In genomic region chr3:192821161-192821560, GRCh38 we compare ENCODE assay signal across 25 cellular contexts.
DNase-seq lines count a peak whose midpoint lies in the region; ATAC-seq, FAIRE-seq and TF ChIP-seq lines count a peak whose summit lies in the region.
"Had no signal": no experiment of that assay in that cellular context is flagged by ENCODE, and none has a peak within 500 bp of the region (broad histone marks: within the 10 kb centered on the region; RNA-seq: fewer than 3 reads in every experiment).

No MANE protein-coding gene starts in this region.

- H2AFZ ChIP-seq in hepatocyte, result no peak overlapping the region
- H2AFZ ChIP-seq: GM23338 had no signal

- no peak overlapping the region for H3K4me3 Mint-ChIP-seq in activated CD4-positive, alpha-beta T cell treated with anti-CD3 and anti-CD28 coated beads, Interleukin-2, amount 10 ng/mL, durations not matched to agents 7 days and 5 days
- no peak overlapping the region for H3K4me3 Mint-ChIP-seq in activated T-helper 1 cell treated with anti-CD3 and anti-CD28 coated beads, Interleukin-12 subunit alpha, Interleukin-12 subunit beta, Interleukin-2, Interleukin-4 antibody, amounts not matched to agents 30 ng/mL and 10 ng/mL and 1 ng/mL, durations not matched to agents 14 hours and 24 hours and 36 hours
- H3K4me3 Mint-ChIP-seq: B cell; CD4-positive, CD25-positive, alpha-beta regulatory T cell; CD8-positive, alpha-beta memory T cell; GM23338; H9 had no signal

- H3K4me2 ChIP-seq in hepatocyte, result no peak overlapping the region
- H3K4me2 ChIP-seq: BLaER1, GM23338 had no signal

- H3K36me3 ChIP-seq in hepatocyte (replicated peaks; ENCODE audit: insufficient read depth, low read depth) (no peaks in the 10 kb centered on the region), small intestine (ENCODE audit: control insufficient read depth in 2 of 2, insufficient read depth in 2 of 2, low read length in 2 of 2) (no peaks in the 10 kb centered on the region)
- H3K36me3 ChIP-seq: BLaER1 had no signal

- no peaks in the 10 kb centered on the region for H3K27me3 Mint-ChIP-seq in activated CD4-positive, alpha-beta T cell treated with anti-CD3 and anti-CD28 coated beads, Interleukin-2, amount 10 ng/mL, durations not matched to agents 7 days and 5 days
- no peaks in the 10 kb centered on the region for H3K27me3 Mint-ChIP-seq in activated T-helper 1 cell treated with anti-CD3 and anti-CD28 coated beads, Interleukin-12 subunit alpha, Interleukin-12 subunit beta, Interleukin-2, Interleukin-4 antibody, amounts not matched to agents 30 ng/mL and 10 ng/mL and 1 ng/mL, durations not matched to agents 14 hours and 24 hours and 36 hours (ENCODE audit: insufficient read depth)
- H3K27me3 Mint-ChIP-seq: CD4-positive, CD25-positive, alpha-beta regulatory T cell had no signal

- peaks cover 53% of the 10 kb centered on the region for H3K79me2 ChIP-seq in hepatocyte

- intact Hi-C loops in activated T-helper 1 cell treated with anti-CD3 and anti-CD28 coated beads, Interleukin-12 subunit alpha, Interleukin-12 subunit beta, Interleukin-2, Interleukin-4 antibody, amounts not matched to agents 30 ng/mL and 10 ng/mL and 1 ng/mL, durations not matched to agents 14 hours and 24 hours and 36 hours (cut with micrococcal nuclease), result no loop called here

- no peaks in the 10 kb centered on the region for H3K27me3 ChIP-seq in hepatocyte
- no peaks in the 10 kb centered on the region for H3K27me3 ChIP-seq in small intestine (ENCODE audit: control insufficient read depth in 2 of 2, insufficient read depth in 2 of 2, low read length in 2 of 2)
- H3K27me3 ChIP-seq: BLaER1 had no signal

- POLR2A ChIA-PET in activated CD4-positive, alpha-beta T cell treated with anti-CD3 and anti-CD28 coated beads, Interleukin-2, amount 10 ng/mL, durations not matched to agents 7 days and 5 days (lab: Charles Lee), result no interaction called here

- H3K36me3 Mint-ChIP-seq in activated CD4-positive, alpha-beta T cell treated with anti-CD3 and anti-CD28 coated beads, Interleukin-2, amount 10 ng/mL, durations not matched to agents 7 days and 5 days (ENCODE audit: low read depth), result no peaks in the 10 kb centered on the region
- H3K36me3 Mint-ChIP-seq in activated T-helper 1 cell treated with anti-CD3 and anti-CD28 coated beads, Interleukin-12 subunit alpha, Interleukin-12 subunit beta, Interleukin-2, Interleukin-4 antibody, amounts not matched to agents 30 ng/mL and 10 ng/mL and 1 ng/mL, durations not matched to agents 14 hours and 24 hours and 36 hours (ENCODE audit: low read depth), result peaks cover 21% of the 10 kb centered on the region
- H3K36me3 Mint-ChIP-seq: CD4-positive, CD25-positive, alpha-beta regulatory T cell; CD8-positive, alpha-beta memory T cell had no signal

- no peaks in the 10 kb centered on the region for H3K9me3 Mint-ChIP-seq in activated CD4-positive, alpha-beta T cell treated with anti-CD3 and anti-CD28 coated beads, Interleukin-2, amount 10 ng/mL, durations not matched to agents 7 days and 5 days
- no peaks in the 10 kb centered on the region for H3K9me3 Mint-ChIP-seq in activated T-helper 1 cell treated with anti-CD3 and anti-CD28 coated beads, Interleukin-12 subunit alpha, Interleukin-12 subunit beta, Interleukin-2, Interleukin-4 antibody, amounts not matched to agents 30 ng/mL and 10 ng/mL and 1 ng/mL, durations not matched to agents 14 hours and 24 hours and 36 hours
- H3K9me3 Mint-ChIP-seq: GM23338, H9 had no signal

- H3K9me3 ChIP-seq in hepatocyte (ENCODE audit: low read depth) (no peaks in the 10 kb centered on the region), small intestine (ENCODE audit: control insufficient read depth, low read depth) (no peaks in the 10 kb centered on the region)
- H3K9me3 ChIP-seq: BLaER1 had no signal

- H3K4me1 Mint-ChIP-seq in activated CD4-positive, alpha-beta T cell treated with anti-CD3 and anti-CD28 coated beads, Interleukin-2, amount 10 ng/mL, durations not matched to agents 7 days and 5 days, result peaks cover 26% of the 10 kb centered on the region
- peaks cover 77% of the 10 kb centered on the region for H3K4me1 Mint-ChIP-seq in activated T-helper 1 cell treated with anti-CD3 and anti-CD28 coated beads, Interleukin-12 subunit alpha, Interleukin-12 subunit beta, Interleukin-2, Interleukin-4 antibody, amounts not matched to agents 30 ng/mL and 10 ng/mL and 1 ng/mL, durations not matched to agents 14 hours and 24 hours and 36 hours (ENCODE audit: low read depth)
- H3K4me1 Mint-ChIP-seq: B cell; CD8-positive, alpha-beta memory T cell had no signal

- H3K4me1 ChIP-seq in hepatocyte (ENCODE audit: insufficient read depth), result peaks cover 35% of the 10 kb centered on the region
- H3K4me1 ChIP-seq in small intestine (ENCODE audit: control insufficient read depth in 2 of 2, insufficient read depth in 1 of 2, low read depth in 1 of 2, low read length in 1 of 2), result peaks cover 7 to 8% of the 10 kb centered on the region in 2 donors
- H3K4me1 ChIP-seq: BLaER1 had no signal

- no peaks in the 10 kb centered on the region for H3K9me2 ChIP-seq in hepatocyte (replicated peaks; ENCODE audit: insufficient read depth)

- WGBS in hepatocyte (ENCODE audit: low lambda C conversion rate, missing lambda C conversion rate), result 98% methylated on average over 2 of the region's 2 CpGs
- 83 to 91% (median 90%) methylated on average over 2 of the region's 2 CpGs for WGBS in small intestine, 3 donors

- no peak for FAIRE-seq in small intestine (lab: Jason Lieb, UNC)
- FAIRE-seq: D721Med, GM12878, GM18507, GM19239 had no signal

- H3K4me3 ChIP-seq in hepatocyte, result no peak overlapping the region
- no peak overlapping the region for H3K4me3 ChIP-seq in small intestine (ENCODE audit: low read depth in 1 of 2, low read length in 2 of 2)
- H3K4me3 ChIP-seq: BLaER1, GM12878, GM23338 had no signal

- no peaks in the 10 kb centered on the region for H4K20me1 ChIP-seq in hepatocyte (ENCODE audit: insufficient read depth, poor library complexity, severe bottlenecking)
- H4K20me1 ChIP-seq: BLaER1 had no signal

- TF ChIP-seq CTCF in hepatocyte (IDR thresholded peaks at IDR 0.05; ENCODE audit: poor library complexity), result no peak

- H3K27ac Mint-ChIP-seq in activated CD4-positive, alpha-beta T cell treated with anti-CD3 and anti-CD28 coated beads, Interleukin-2, amount 10 ng/mL, durations not matched to agents 7 days and 5 days, result peak overlapping the region; percentile 22
- peak overlapping the region; percentile 26 for H3K27ac Mint-ChIP-seq in activated T-helper 1 cell treated with anti-CD3 and anti-CD28 coated beads, Interleukin-12 subunit alpha, Interleukin-12 subunit beta, Interleukin-2, Interleukin-4 antibody, amounts not matched to agents 30 ng/mL and 10 ng/mL and 1 ng/mL, durations not matched to agents 14 hours and 24 hours and 36 hours
- H3K27ac Mint-ChIP-seq: B cell; CD8-positive, alpha-beta memory T cell; GM23338 had no signal

- H3K27ac ChIP-seq in hepatocyte (peak overlapping the region; percentile 18), small intestine (ENCODE audit: low read depth in 1 of 2, low read length in 1 of 2) (no peak overlapping the region)
- H3K27ac ChIP-seq: BLaER1, C4-2B had no signal

- ATAC-seq in GM18861 (IDR thresholded peaks at IDR 0.05; ENCODE audit: unreplicated experiment) (no peak), GM19467 (IDR thresholded peaks at IDR 0.05; ENCODE audit: unreplicated experiment) (no peak)
- ATAC-seq: GM12878, GM23338, HCT116 had no signal

- CTCF ChIA-PET in activated CD4-positive, alpha-beta T cell treated with anti-CD3 and anti-CD28 coated beads, Interleukin-2, amount 10 ng/mL, durations not matched to agents 7 days and 5 days (lab: Charles Lee), result interaction anchor here (0.6 kb wide), 1 partner anchor 213 kb away, joined by 3 read pairs; no protein-coding TSS in a partner anchor

- DNase-seq in activated CD4-positive, alpha-beta T cell treated with anti-CD3 and anti-CD28 coated beads, Interleukin-2, amount 10 ng/mL, durations not matched to agents 7 days and 5 days, result no peak
- no peak for DNase-seq in activated CD4-positive, alpha-beta T cell treated with anti-CD3 and anti-CD28 coated beads, Interleukin-2, amount 50 U/mL, for 1 hour
- DNase-seq in activated T-helper 1 cell treated with anti-CD3 and anti-CD28 coated beads, Interleukin-12 subunit alpha, Interleukin-12 subunit beta, Interleukin-2, Interleukin-4 antibody, amounts not matched to agents 30 ng/mL and 10 ng/mL and 1 ng/mL, durations not matched to agents 14 hours and 24 hours and 36 hours (ENCODE audit: low spot score), result no peak
- DNase-seq in hepatocyte (ENCODE audit: low spot score), result no peak
- DNase-seq in small intestine, result peak; percentile 50
- no peak for DNase-seq in Ammon's horn (ENCODE audit: low spot score)
- DNase-seq: 8988T; CD4-positive, CD25-positive, alpha-beta regulatory T cell; CD8-positive, alpha-beta memory T cell; DMS 273 treated with DMSO at 0.1 percent for 48 hours; DMS79; EL; GDM1; H9 had no signal
